ENCODE assay signal across 1 cellular context in the genomic region with DNA sequence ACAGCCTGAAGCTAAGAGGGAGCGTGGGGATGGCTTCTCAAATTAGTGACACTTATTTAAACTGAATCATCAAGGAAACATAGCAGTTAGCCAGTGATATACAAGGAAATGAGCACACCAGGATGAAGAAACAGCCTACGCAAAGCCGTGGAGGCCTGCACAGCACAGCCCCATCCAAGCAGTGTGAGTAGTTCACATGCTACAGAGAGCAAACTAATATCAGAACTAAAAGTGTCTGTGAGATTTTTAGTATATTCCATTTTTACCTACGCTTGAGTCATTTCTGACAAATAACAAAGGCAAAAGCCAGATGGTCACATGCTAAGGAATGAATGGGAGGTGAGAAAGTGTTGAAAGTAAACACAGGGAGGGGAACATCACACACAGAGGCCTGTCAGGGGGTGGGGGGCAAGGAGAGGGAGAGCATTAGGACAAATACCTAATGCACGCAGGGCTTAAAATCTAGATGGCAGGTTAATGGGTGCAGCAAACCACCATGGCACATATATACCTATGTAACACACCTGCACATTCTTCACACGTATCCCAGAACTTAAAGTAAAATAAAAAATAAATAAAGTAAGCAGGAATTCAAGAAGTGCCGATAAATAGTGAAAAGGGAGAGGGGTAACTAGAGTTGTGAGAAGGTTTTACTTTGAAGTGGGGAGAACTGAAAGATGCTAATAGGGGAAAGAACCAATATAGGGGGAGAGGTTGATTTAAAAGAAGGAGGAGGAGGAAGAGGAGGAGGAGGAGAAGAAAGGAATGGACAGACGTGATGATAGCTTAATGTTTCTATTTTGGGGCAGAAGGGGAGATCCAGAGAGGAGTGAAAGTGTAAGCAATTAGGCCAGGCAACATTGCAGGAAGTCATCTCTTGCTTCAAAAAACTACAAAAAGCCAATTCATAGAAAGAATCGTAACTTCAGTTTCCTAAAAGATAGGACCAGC.
TF ChIP-seq lines count a peak whose summit lies in the region.

No MANE protein-coding gene starts in this region.

TF ChIP-seq in K562, 482 proteins besides CTCF, POLR2A, EP300 and RAD21 (continued from another document):
- TF ChIP-seq, protein P1, sequence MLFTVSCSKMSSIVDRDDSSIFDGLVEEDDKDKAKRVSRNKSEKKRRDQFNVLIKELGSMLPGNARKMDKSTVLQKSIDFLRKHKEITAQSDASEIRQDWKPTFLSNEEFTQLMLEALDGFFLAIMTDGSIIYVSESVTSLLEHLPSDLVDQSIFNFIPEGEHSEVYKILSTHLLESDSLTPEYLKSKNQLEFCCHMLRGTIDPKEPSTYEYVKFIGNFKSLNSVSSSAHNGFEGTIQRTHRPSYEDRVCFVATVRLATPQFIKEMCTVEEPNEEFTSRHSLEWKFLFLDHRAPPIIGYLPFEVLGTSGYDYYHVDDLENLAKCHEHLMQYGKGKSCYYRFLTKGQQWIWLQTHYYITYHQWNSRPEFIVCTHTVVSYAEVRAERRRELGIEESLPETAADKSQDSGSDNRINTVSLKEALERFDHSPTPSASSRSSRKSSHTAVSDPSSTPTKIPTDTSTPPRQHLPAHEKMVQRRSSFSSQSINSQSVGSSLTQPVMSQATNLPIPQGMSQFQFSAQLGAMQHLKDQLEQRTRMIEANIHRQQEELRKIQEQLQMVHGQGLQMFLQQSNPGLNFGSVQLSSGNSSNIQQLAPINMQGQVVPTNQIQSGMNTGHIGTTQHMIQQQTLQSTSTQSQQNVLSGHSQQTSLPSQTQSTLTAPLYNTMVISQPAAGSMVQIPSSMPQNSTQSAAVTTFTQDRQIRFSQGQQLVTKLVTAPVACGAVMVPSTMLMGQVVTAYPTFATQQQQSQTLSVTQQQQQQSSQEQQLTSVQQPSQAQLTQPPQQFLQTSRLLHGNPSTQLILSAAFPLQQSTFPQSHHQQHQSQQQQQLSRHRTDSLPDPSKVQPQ (CRISPR knock-in tag; IDR thresholded peaks at IDR 0.05; ENCODE audit: borderline replicate concordance), result no peak
- TF ChIP-seq, protein P2, sequence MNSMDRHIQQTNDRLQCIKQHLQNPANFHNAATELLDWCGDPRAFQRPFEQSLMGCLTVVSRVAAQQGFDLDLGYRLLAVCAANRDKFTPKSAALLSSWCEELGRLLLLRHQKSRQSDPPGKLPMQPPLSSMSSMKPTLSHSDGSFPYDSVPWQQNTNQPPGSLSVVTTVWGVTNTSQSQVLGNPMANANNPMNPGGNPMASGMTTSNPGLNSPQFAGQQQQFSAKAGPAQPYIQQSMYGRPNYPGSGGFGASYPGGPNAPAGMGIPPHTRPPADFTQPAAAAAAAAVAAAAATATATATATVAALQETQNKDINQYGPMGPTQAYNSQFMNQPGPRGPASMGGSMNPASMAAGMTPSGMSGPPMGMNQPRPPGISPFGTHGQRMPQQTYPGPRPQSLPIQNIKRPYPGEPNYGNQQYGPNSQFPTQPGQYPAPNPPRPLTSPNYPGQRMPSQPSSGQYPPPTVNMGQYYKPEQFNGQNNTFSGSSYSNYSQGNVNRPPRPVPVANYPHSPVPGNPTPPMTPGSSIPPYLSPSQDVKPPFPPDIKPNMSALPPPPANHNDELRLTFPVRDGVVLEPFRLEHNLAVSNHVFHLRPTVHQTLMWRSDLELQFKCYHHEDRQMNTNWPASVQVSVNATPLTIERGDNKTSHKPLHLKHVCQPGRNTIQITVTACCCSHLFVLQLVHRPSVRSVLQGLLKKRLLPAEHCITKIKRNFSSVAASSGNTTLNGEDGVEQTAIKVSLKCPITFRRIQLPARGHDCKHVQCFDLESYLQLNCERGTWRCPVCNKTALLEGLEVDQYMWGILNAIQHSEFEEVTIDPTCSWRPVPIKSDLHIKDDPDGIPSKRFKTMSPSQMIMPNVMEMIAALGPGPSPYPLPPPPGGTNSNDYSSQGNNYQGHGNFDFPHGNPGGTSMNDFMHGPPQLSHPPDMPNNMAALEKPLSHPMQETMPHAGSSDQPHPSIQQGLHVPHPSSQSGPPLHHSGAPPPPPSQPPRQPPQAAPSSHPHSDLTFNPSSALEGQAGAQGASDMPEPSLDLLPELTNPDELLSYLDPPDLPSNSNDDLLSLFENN (IDR thresholded peaks at IDR 0.05; ENCODE audit: low read depth in 2 of 2, low read length in 2 of 2), result no peak
- TF ChIP-seq SMC3 (conservative IDR thresholded peaks at IDR 0.05; ENCODE audit: insufficient read depth, low read depth, low read length), result no peak
- no peak for TF ChIP-seq RBBP5 (IDR thresholded peaks at IDR 0.05; ENCODE audit: borderline replicate concordance, insufficient read depth, low read length, poor library complexity, severe bottlenecking)
- TF ChIP-seq KLF10 (CRISPR knock-in tag; IDR thresholded peaks at IDR 0.05), result no peak
- TF ChIP-seq PRMT5 (CRISPR knock-in tag; IDR thresholded peaks at IDR 0.05), result no peak
- TF ChIP-seq EWSR1 (IDR thresholded peaks at IDR 0.05; ENCODE audit: borderline replicate concordance, low read depth, partially characterized antibody), result no peak
- no peak for TF ChIP-seq RFX5 (IDR thresholded peaks at IDR 0.05; ENCODE audit: low read depth, low read length)
- TF ChIP-seq, protein P3, sequence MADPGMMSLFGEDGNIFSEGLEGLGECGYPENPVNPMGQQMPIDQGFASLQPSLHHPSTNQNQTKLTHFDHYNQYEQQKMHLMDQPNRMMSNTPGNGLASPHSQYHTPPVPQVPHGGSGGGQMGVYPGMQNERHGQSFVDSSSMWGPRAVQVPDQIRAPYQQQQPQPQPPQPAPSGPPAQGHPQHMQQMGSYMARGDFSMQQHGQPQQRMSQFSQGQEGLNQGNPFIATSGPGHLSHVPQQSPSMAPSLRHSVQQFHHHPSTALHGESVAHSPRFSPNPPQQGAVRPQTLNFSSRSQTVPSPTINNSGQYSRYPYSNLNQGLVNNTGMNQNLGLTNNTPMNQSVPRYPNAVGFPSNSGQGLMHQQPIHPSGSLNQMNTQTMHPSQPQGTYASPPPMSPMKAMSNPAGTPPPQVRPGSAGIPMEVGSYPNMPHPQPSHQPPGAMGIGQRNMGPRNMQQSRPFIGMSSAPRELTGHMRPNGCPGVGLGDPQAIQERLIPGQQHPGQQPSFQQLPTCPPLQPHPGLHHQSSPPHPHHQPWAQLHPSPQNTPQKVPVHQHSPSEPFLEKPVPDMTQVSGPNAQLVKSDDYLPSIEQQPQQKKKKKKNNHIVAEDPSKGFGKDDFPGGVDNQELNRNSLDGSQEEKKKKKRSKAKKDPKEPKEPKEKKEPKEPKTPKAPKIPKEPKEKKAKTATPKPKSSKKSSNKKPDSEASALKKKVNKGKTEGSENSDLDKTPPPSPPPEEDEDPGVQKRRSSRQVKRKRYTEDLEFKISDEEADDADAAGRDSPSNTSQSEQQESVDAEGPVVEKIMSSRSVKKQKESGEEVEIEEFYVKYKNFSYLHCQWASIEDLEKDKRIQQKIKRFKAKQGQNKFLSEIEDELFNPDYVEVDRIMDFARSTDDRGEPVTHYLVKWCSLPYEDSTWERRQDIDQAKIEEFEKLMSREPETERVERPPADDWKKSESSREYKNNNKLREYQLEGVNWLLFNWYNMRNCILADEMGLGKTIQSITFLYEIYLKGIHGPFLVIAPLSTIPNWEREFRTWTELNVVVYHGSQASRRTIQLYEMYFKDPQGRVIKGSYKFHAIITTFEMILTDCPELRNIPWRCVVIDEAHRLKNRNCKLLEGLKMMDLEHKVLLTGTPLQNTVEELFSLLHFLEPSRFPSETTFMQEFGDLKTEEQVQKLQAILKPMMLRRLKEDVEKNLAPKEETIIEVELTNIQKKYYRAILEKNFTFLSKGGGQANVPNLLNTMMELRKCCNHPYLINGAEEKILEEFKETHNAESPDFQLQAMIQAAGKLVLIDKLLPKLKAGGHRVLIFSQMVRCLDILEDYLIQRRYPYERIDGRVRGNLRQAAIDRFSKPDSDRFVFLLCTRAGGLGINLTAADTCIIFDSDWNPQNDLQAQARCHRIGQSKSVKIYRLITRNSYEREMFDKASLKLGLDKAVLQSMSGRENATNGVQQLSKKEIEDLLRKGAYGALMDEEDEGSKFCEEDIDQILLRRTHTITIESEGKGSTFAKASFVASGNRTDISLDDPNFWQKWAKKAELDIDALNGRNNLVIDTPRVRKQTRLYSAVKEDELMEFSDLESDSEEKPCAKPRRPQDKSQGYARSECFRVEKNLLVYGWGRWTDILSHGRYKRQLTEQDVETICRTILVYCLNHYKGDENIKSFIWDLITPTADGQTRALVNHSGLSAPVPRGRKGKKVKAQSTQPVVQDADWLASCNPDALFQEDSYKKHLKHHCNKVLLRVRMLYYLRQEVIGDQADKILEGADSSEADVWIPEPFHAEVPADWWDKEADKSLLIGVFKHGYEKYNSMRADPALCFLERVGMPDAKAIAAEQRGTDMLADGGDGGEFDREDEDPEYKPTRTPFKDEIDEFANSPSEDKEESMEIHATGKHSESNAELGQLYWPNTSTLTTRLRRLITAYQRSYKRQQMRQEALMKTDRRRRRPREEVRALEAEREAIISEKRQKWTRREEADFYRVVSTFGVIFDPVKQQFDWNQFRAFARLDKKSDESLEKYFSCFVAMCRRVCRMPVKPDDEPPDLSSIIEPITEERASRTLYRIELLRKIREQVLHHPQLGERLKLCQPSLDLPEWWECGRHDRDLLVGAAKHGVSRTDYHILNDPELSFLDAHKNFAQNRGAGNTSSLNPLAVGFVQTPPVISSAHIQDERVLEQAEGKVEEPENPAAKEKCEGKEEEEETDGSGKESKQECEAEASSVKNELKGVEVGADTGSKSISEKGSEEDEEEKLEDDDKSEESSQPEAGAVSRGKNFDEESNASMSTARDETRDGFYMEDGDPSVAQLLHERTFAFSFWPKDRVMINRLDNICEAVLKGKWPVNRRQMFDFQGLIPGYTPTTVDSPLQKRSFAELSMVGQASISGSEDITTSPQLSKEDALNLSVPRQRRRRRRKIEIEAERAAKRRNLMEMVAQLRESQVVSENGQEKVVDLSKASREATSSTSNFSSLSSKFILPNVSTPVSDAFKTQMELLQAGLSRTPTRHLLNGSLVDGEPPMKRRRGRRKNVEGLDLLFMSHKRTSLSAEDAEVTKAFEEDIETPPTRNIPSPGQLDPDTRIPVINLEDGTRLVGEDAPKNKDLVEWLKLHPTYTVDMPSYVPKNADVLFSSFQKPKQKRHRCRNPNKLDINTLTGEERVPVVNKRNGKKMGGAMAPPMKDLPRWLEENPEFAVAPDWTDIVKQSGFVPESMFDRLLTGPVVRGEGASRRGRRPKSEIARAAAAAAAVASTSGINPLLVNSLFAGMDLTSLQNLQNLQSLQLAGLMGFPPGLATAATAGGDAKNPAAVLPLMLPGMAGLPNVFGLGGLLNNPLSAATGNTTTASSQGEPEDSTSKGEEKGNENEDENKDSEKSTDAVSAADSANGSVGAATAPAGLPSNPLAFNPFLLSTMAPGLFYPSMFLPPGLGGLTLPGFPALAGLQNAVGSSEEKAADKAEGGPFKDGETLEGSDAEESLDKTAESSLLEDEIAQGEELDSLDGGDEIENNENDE (IDR thresholded peaks at IDR 0.05; ENCODE audit: low read depth, low read length), result no peak
- TF ChIP-seq TBP (optimal IDR thresholded peaks at IDR 0.05; ENCODE audit: low read depth, low read length), result no peak
- no peak for TF ChIP-seq CREB1 (IDR thresholded peaks at IDR 0.05)
- no peak for TF ChIP-seq CREB1 (CRISPR knock-in tag; IDR thresholded peaks at IDR 0.05)
- TF ChIP-seq BDP1 (IDR thresholded peaks at IDR 0.05; ENCODE audit: insufficient read depth, insufficient read length), result no peak
- TF ChIP-seq, protein P4, sequence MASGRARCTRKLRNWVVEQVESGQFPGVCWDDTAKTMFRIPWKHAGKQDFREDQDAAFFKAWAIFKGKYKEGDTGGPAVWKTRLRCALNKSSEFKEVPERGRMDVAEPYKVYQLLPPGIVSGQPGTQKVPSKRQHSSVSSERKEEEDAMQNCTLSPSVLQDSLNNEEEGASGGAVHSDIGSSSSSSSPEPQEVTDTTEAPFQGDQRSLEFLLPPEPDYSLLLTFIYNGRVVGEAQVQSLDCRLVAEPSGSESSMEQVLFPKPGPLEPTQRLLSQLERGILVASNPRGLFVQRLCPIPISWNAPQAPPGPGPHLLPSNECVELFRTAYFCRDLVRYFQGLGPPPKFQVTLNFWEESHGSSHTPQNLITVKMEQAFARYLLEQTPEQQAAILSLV (tag; IDR thresholded peaks at IDR 0.05), result no peak
- TF ChIP-seq, protein P5, sequence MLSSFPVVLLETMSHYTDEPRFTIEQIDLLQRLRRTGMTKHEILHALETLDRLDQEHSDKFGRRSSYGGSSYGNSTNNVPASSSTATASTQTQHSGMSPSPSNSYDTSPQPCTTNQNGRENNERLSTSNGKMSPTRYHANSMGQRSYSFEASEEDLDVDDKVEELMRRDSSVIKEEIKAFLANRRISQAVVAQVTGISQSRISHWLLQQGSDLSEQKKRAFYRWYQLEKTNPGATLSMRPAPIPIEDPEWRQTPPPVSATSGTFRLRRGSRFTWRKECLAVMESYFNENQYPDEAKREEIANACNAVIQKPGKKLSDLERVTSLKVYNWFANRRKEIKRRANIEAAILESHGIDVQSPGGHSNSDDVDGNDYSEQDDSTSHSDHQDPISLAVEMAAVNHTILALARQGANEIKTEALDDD (IDR thresholded peaks at IDR 0.05), result no peak
